Comparison of ENCODE assay signal across 13 cellular contexts in the genomic region with DNA sequence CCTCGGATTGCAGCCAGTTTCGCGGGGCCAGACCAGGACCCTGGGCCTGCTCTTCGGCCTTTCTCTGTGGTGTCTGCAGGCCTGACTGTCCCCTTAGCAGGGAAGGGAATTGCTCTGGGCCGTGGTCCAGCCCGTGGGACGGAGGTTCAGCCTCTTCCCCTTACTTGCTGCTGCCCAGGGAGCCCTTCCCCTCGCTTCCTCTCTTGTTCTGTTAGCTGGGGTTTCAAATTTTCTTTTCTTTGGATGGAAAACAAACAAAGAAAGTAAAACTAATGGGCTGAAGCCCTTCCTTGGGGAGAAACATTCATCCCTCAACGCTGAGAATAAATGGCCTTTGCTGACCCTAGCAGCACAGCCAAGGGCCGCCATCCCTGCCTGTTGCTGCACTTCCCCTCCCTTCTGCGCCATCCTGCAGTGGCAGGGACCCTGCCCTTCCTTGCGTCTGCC. TPM values are rescaled to one million over a fixed set of nuclear protein-coding genes. Genes with fewer than 3 reads are reported as not detected.
A peak's percentile ranks its signal among the peaks of the same experiment; 100 is the strongest.
DNase-seq lines count a peak whose midpoint lies in the region; ATAC-seq and TF ChIP-seq lines count a peak whose summit lies in the region.
"Had no signal": no experiment of that assay in that cellular context is flagged by ENCODE, and none has a peak within 500 bp of the region (broad histone marks: within the 10 kb centered on the region; RNA-seq: fewer than 3 reads in every experiment).

No MANE protein-coding gene starts in this region.

- no peaks in the 10 kb centered on the region for H3K4me1 ChIP-seq in right lobe of liver

- H3K9me3 Mint-ChIP-seq in dendritic cell treated with granulocyte-macrophage colony-stimulating factor and Interleukin-4, amounts not matched to agents 40 ng/mL and 50 ng/mL, for 4 days = no peaks in the 10 kb centered on the region
- H3K9me3 Mint-ChIP-seq: CD8-positive, alpha-beta memory T cell had no signal

- ATAC-seq in right lobe of liver (peak; percentile 31 to 61 (median 52)), HG03469 (IDR thresholded peaks at IDR 0.05; ENCODE audit: unreplicated experiment) (no peak), GM21360 (IDR thresholded peaks at IDR 0.05; ENCODE audit: unreplicated experiment) (no peak)
- ATAC-seq: GM12878 had no signal

- H3K4me3 ChIP-seq in right lobe of liver = no peak overlapping the region
- H3K4me3 ChIP-seq: GM12878, PC-9, smooth muscle cell had no signal

- no peaks in the 10 kb centered on the region for H3K36me3 ChIP-seq in right lobe of liver

- no peak for TF ChIP-seq CTCF in right lobe of liver (IDR thresholded peaks at IDR 0.05)

- H3K36me3 Mint-ChIP-seq in dendritic cell treated with granulocyte-macrophage colony-stimulating factor and Interleukin-4, amounts not matched to agents 40 ng/mL and 50 ng/mL, for 4 days (ENCODE audit: low read depth) = no peaks in the 10 kb centered on the region
- H3K36me3 Mint-ChIP-seq: CD8-positive, alpha-beta memory T cell had no signal

- peak overlapping the region in 1 of 3 donors; percentile 28 for H3K27ac ChIP-seq in right lobe of liver
- H3K27ac ChIP-seq: PC-9 had no signal

- DNase-seq in GM03348 (ENCODE audit: low spot score) (peak; percentile 34), right lobe of liver (peak in 1 of 3 donors; percentile 44), smooth muscle cell of the brain vasculature (ENCODE audit: low read depth, low spot score) (peak; percentile 60), COLO829 (ENCODE audit: low spot score) (no peak), T-helper 9 cell (no peak)
- DNase-seq: CD8-positive, alpha-beta memory T cell; NCI-H2029 treated with DMSO at 0.1 percent for 48 hours; PC-9 had no signal

- H3K4me1 Mint-ChIP-seq in dendritic cell treated with granulocyte-macrophage colony-stimulating factor and Interleukin-4, amounts not matched to agents 40 ng/mL and 50 ng/mL, for 4 days (ENCODE audit: low read depth) = peaks cover 57% of the 10 kb centered on the region
- H3K4me1 Mint-ChIP-seq: CD8-positive, alpha-beta memory T cell had no signal

- 40% methylated on average over 5 of the region's 12 CpGs for WGBS in right lobe of liver (ENCODE audit: insufficient coverage, low coverage, low lambda C conversion rate, missing lambda C conversion rate)

- peaks cover 5% of the 10 kb centered on the region for H3K27me3 Mint-ChIP-seq in dendritic cell treated with granulocyte-macrophage colony-stimulating factor and Interleukin-4, amounts not matched to agents 40 ng/mL and 50 ng/mL, for 4 days

- intact Hi-C loops in dendritic cell treated with granulocyte-macrophage colony-stimulating factor and Interleukin-4, amounts not matched to agents 40 ng/mL and 50 ng/mL, for 4 days (cut with micrococcal nuclease) = no loop called here
- intact Hi-C loops in right lobe of liver (cut with DNase I) = no loop called here

- TF ChIP-seq POLR2A in right lobe of liver (IDR thresholded peaks at IDR 0.05) = no peak

- H3K27ac Mint-ChIP-seq in dendritic cell treated with granulocyte-macrophage colony-stimulating factor and Interleukin-4, amounts not matched to agents 40 ng/mL and 50 ng/mL, for 4 days = peak overlapping the region; percentile 69

- H3K9me3 ChIP-seq in right lobe of liver = no peaks in the 10 kb centered on the region

- H3K27me3 ChIP-seq in right lobe of liver = no peaks in the 10 kb centered on the region

- peak overlapping the region; percentile 60 for H3K4me3 Mint-ChIP-seq in dendritic cell treated with granulocyte-macrophage colony-stimulating factor and Interleukin-4, amounts not matched to agents 40 ng/mL and 50 ng/mL, for 4 days
- H3K4me3 Mint-ChIP-seq: CD8-positive, alpha-beta memory T cell had no signal

RNA-seq across cellular contexts. Expression of a gene that starts 52.4 kb away (rescaled TPM):
- 1 to 10 TPM; 2.4 to 5.2 (median 3.9) TPM for total RNA-seq in right lobe of liver

Comparison
In these comparisons a context has a peak if more than half of its experiments do, and no peak if none do; other contexts are left out.
1. DNase-seq: peak in GM03348 (single experiment) and smooth muscle cell of the brain vasculature (single experiment); none in COLO829 (single experiment) and T-helper 9 cell (single experiment).
2. ATAC-seq: peak in right lobe of liver (4 of 4); none in HG03469 (single experiment) and GM21360 (single experiment).